In the genomic region with DNA sequence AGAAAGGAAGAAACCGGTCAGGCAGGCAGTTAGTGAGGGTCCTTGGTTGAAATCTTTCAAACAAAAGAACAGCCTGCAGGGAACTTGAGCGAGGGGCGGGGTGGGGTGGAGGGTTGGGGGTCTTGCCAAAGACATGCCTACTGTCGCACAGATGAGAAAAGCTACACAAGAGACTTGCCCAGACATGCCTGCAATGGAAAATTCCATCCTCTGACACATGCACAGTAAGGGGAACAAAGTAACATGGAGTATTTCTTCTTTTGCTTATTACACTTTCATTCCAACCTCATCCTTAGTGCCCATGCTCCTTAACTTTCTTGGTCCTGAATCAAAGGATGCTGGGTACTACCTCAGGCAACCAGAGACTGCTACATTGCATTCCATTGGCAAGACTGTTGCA, we compare ENCODE assay signal across 3 cellular contexts.
TF ChIP-seq lines count a peak whose summit lies in the region.

No MANE protein-coding gene starts in this region.

TF ChIP-seq in SK-N-SH, 30 proteins besides CTCF, POLR2A, EP300 and RAD21:
- TF ChIP-seq PBX3 (IDR thresholded peaks at IDR 0.05) = no peak
- TF ChIP-seq GABPA (IDR thresholded peaks at IDR 0.05; ENCODE audit: low read depth) = no peak
- TF ChIP-seq, protein P1, sequence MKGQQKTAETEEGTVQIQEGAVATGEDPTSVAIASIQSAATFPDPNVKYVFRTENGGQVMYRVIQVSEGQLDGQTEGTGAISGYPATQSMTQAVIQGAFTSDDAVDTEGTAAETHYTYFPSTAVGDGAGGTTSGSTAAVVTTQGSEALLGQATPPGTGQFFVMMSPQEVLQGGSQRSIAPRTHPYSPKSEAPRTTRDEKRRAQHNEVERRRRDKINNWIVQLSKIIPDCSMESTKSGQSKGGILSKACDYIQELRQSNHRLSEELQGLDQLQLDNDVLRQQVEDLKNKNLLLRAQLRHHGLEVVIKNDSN (IDR thresholded peaks at IDR 0.05; ENCODE audit: borderline replicate concordance, low read depth) = no peak
- no peak for TF ChIP-seq FOXJ3 (CRISPR knock-in tag; IDR thresholded peaks at IDR 0.05)
- no peak for TF ChIP-seq CHD2 (IDR thresholded peaks at IDR 0.05; ENCODE audit: low read length, partially characterized antibody)
- no peak for TF ChIP-seq EZH2phosphoT487 (IDR thresholded peaks at IDR 0.05; ENCODE audit: borderline replicate concordance, low read depth)
- no peak for TF ChIP-seq GATA2 (CRISPR knock-in tag; IDR thresholded peaks at IDR 0.05)
- no peak for TF ChIP-seq NFIC (IDR thresholded peaks at IDR 0.05; ENCODE audit: borderline replicate concordance)
- TF ChIP-seq RXRA (IDR thresholded peaks at IDR 0.05; ENCODE audit: borderline replicate concordance, low read depth) = no peak
- no peak for TF ChIP-seq FOXM1 (IDR thresholded peaks at IDR 0.05; ENCODE audit: low read depth)
- TF ChIP-seq, protein P2, sequence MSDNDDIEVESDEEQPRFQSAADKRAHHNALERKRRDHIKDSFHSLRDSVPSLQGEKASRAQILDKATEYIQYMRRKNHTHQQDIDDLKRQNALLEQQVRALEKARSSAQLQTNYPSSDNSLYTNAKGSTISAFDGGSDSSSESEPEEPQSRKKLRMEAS (IDR thresholded peaks at IDR 0.05; ENCODE audit: low read depth) = no peak
- TF ChIP-seq, protein P3, sequence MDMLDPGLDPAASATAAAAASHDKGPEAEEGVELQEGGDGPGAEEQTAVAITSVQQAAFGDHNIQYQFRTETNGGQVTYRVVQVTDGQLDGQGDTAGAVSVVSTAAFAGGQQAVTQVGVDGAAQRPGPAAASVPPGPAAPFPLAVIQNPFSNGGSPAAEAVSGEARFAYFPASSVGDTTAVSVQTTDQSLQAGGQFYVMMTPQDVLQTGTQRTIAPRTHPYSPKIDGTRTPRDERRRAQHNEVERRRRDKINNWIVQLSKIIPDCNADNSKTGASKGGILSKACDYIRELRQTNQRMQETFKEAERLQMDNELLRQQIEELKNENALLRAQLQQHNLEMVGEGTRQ (IDR thresholded peaks at IDR 0.05; ENCODE audit: borderline replicate concordance, low read depth, low read length) = no peak
- TF ChIP-seq RFX5 (IDR thresholded peaks at IDR 0.05; ENCODE audit: low read length) = no peak
- TF ChIP-seq SMC3 (IDR thresholded peaks at IDR 0.05; ENCODE audit: low read depth, low read length) = no peak
- no peak for TF ChIP-seq MEF2A (IDR thresholded peaks at IDR 0.05; ENCODE audit: borderline replicate concordance, low read depth)
- TF ChIP-seq RCOR1 (IDR thresholded peaks at IDR 0.05; ENCODE audit: low read length) = no peak
- no peak for TF ChIP-seq TEAD4 (IDR thresholded peaks at IDR 0.05; ENCODE audit: borderline replicate concordance, insufficient read depth)
- no peak for TF ChIP-seq IRF3 (IDR thresholded peaks at IDR 0.05; ENCODE audit: low read depth, low read length)
- TF ChIP-seq SIN3A (IDR thresholded peaks at IDR 0.05; ENCODE audit: borderline replicate concordance, low read depth, low read length) = no peak

TF ChIP-seq in SK-N-SH treated with all-trans-retinoic acid at 6 μM for 48 hours, 23 proteins besides CTCF, POLR2A, EP300 and RAD21:
- TF ChIP-seq TOX (CRISPR knock-in tag; IDR thresholded peaks at IDR 0.05; ENCODE audit: borderline replicate concordance) (no peak), ISL1 (CRISPR knock-in tag; IDR thresholded peaks at IDR 0.05) (no peak), TCF4 (CRISPR knock-in tag; IDR thresholded peaks at IDR 0.05; ENCODE audit: borderline replicate concordance) (no peak), TSHZ2 (CRISPR knock-in tag; IDR thresholded peaks at IDR 0.05) (no peak), ZFP30 (CRISPR knock-in tag; IDR thresholded peaks at IDR 0.05) (no peak)

TF ChIP-seq in H1, 55 proteins besides CTCF, POLR2A, EP300 and RAD21:
- TF ChIP-seq TBP (IDR thresholded peaks at IDR 0.05; ENCODE audit: low read depth, low read length) (no peak), SAP30 (IDR thresholded peaks at IDR 0.05; ENCODE audit: insufficient read depth, insufficient replicate concordance, low read length) (no peak), SUZ12 (IDR thresholded peaks at IDR 0.05; ENCODE audit: low read length) (no peak), SRF (IDR thresholded peaks at IDR 0.05; ENCODE audit: low read depth, low read length) (no peak), JUN (IDR thresholded peaks at IDR 0.05; ENCODE audit: low read depth, low read length) (no peak), GTF2F1 (IDR thresholded peaks at IDR 0.05; ENCODE audit: borderline replicate concordance, low read depth, low read length) (no peak), CHD7 (IDR thresholded peaks at IDR 0.05; ENCODE audit: insufficient replicate concordance, low read length) (no peak), RFX5 (IDR thresholded peaks at IDR 0.05; ENCODE audit: borderline replicate concordance, low read depth, low read length) (no peak), TCF12 (IDR thresholded peaks at IDR 0.05; ENCODE audit: low read depth, low read length) (no peak), SP2 (IDR thresholded peaks at IDR 0.05; ENCODE audit: low read length) (no peak)
